ENCODE assay signal across 22 cellular contexts in the genomic region with DNA sequence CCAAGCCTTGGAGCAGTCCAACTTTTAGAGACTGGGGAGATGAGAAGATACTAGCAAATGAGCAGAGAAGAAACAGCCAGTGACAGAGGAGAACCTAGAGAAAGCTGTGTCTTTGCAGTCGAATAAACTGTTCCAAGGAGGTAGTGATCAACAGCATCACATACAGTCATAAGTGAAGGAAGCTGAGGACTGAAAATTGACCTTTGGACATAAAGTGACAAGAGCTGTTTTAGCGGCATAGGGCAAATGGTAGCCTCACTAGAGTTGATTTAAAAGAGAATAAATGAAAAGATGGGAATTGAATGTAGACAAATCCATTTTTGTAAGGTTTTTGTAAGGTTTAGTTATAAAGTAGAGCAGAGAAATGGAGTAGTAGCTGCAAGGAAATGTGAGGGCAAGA.
DNase-seq lines count a peak whose midpoint lies in the region; ATAC-seq, FAIRE-seq and TF ChIP-seq lines count a peak whose summit lies in the region.
"Had no signal": no experiment of that assay in that cellular context is flagged by ENCODE, and none has a peak within 500 bp of the region (broad histone marks: within the 10 kb centered on the region; RNA-seq: fewer than 3 reads in every experiment).

No MANE protein-coding gene starts in this region.

- H3K27ac ChIP-seq in HepG2 (ENCODE audit: extremely low read length, insufficient read depth, low read length) (no peak overlapping the region), right lobe of liver (no peak overlapping the region), Panc1 (ENCODE audit: low read length) (no peak overlapping the region)
- H3K27ac ChIP-seq: A549; BLaER1 treated with 17β-estradiol and CSF1 and Interleukin-3, amounts not matched to agents 10 nM and 100 nM had no signal

- WGBS in HepG2 (ENCODE audit: low lambda C conversion rate) = 39% methylated on average over 2 of the region's 2 CpGs
- WGBS in right lobe of liver (ENCODE audit: insufficient coverage, low coverage, low lambda C conversion rate, missing lambda C conversion rate) = 46% methylated on average over 2 of the region's 2 CpGs

- CTCF ChIA-PET in HepG2 (lab: Yijun Ruan, JAX; ENCODE audit: low intra/inter-chr PET ratio, low total read pairs) = no interaction called here
- CTCF ChIA-PET in Panc1 (lab: Charles Lee) = no interaction called here

- no peaks in the 10 kb centered on the region for H4K20me1 ChIP-seq in HepG2 (ENCODE audit: insufficient read depth, low read length)
- H4K20me1 ChIP-seq: BLaER1 treated with 17β-estradiol and CSF1 and Interleukin-3, amounts not matched to agents 10 nM and 100 nM had no signal

- intact Hi-C loops in HepG2 (cut with micrococcal nuclease; ENCODE audit: unreplicated experiment) (no loop called here), right lobe of liver (cut with DNase I) (no loop called here), Panc1 (cut with micrococcal nuclease; ENCODE audit: unreplicated experiment) (no loop called here), mucosa of descending colon (cut with DNase I, micrococcal nuclease) (no loop called here)

- no peaks in the 10 kb centered on the region for H3K79me2 ChIP-seq in HepG2 (ENCODE audit: insufficient read depth, low read length)

- no TSS peak for BruUV-seq in HepG2 (replicated peaks; lab: Mats Ljungman, UMichigan)
- BruUV-seq in Panc1 (replicated peaks; lab: Mats Ljungman, UMichigan) = TSS peak; percentile 67

- H3K9ac ChIP-seq in HepG2 (ENCODE audit: insufficient read depth, low read depth, low read length) = no peak overlapping the region
- H3K9ac ChIP-seq: BLaER1 treated with 17β-estradiol and CSF1 and Interleukin-3, amounts not matched to agents 10 nM and 100 nM had no signal

- POLR2A ChIA-PET in HepG2 (lab: Yijun Ruan, JAX) = no interaction called here
- POLR2A ChIA-PET in Panc1 (lab: Charles Lee) = no interaction called here

- no peak overlapping the region for H2AFZ ChIP-seq in HepG2 (ENCODE audit: low read length)
- H2AFZ ChIP-seq: GM23338 had no signal

- H3K4me1 ChIP-seq in HepG2 (ENCODE audit: insufficient read depth, low read length) (peaks cover 5% of the 10 kb centered on the region; the same call in 1 of the 2 replicates), right lobe of liver (no peaks in the 10 kb centered on the region), Panc1 (ENCODE audit: control insufficient read depth, insufficient read depth, low read length) (no peaks in the 10 kb centered on the region), mucosa of descending colon (ENCODE audit: low read depth) (no peaks in the 10 kb centered on the region), HAP-1 (no peaks in the 10 kb centered on the region)
- H3K4me1 ChIP-seq: A549; BE2C; BLaER1 treated with 17β-estradiol and CSF1 and Interleukin-3, amounts not matched to agents 10 nM and 100 nM had no signal

- TF ChIP-seq EP300 in HepG2 (IDR thresholded peaks at IDR 0.05; ENCODE audit: low read depth in 2 of 2, low read length in 2 of 2) (no peak), HepG2 (CRISPR knock-in tag; IDR thresholded peaks at IDR 0.05; ENCODE audit: borderline replicate concordance) (no peak)

- H3K4me3 ChIP-seq in HepG2 (replicated peaks in 1 of 3; ENCODE audit: insufficient read depth in 1 of 3, low read depth in 2 of 3, low read length in 3 of 3) (no peak overlapping the region), right lobe of liver (no peak overlapping the region), Panc1 (ENCODE audit: low read depth in 2 of 2, low read length in 2 of 2) (no peak overlapping the region), mucosa of descending colon (no peak overlapping the region), HAP-1 (no peak overlapping the region)
- H3K4me3 ChIP-seq: A549; BLaER1 treated with 17β-estradiol and CSF1 and Interleukin-3, amounts not matched to agents 10 nM and 100 nM; GM23338 had no signal

- no peak for FAIRE-seq in HepG2 (lab: Jason Lieb, UNC)
- FAIRE-seq: A549, D721Med, G401.6, GM12892, H54 had no signal

- H3K4me2 ChIP-seq in HepG2 (ENCODE audit: low read depth, low read length) = no peak overlapping the region
- H3K4me2 ChIP-seq: A549; BLaER1 treated with 17β-estradiol and CSF1 and Interleukin-3, amounts not matched to agents 10 nM and 100 nM; GM23338 had no signal

- TF ChIP-seq CTCF in HepG2 (CRISPR knock-in tag; IDR thresholded peaks at IDR 0.05) = no peak
- TF ChIP-seq CTCF in right lobe of liver (IDR thresholded peaks at IDR 0.05) = no peak
- no peak for TF ChIP-seq CTCF in Panc1 (IDR thresholded peaks at IDR 0.05)
- TF ChIP-seq CTCF in mucosa of descending colon (IDR thresholded peaks at IDR 0.05) = no peak

- DNase-seq in HepG2 (ENCODE audit: low spot score) = no peak
- no peak for DNase-seq in right lobe of liver
- no peak for DNase-seq in Panc1 (ENCODE audit: low read depth, low spot score)
- no peak for DNase-seq in mucosa of descending colon
- no peak for DNase-seq in activated CD4-positive, alpha-beta T cell treated with anti-CD3 and anti-CD28 coated beads, Interleukin-2, amount 50 U/mL, for 1 hour
- DNase-seq in HAP-1 (ENCODE audit: low spot score in 2 of 2) = no peak
- DNase-seq: 8988T; ACHN; AML-193; BE2C; CD4-positive, alpha-beta T cell; CD8-positive, alpha-beta memory T cell; DMS 273 treated with DMSO at 0.1 percent for 48 hours; DND-41; HCEC 1CT had no signal

- in situ Hi-C loops in HepG2 (cut with HindIII; ENCODE audit: extremely low pct_ligation_motif_present, low pct_unique_long_range_greater_than_20kb) = no loop called here
- in situ Hi-C loops in Panc1 (cut with HindIII; ENCODE audit: low pct_unique_long_range_greater_than_20kb, low sequenced_read_pairs) = no loop called here
- in situ Hi-C loops in HAP-1 (cut with MboI; ENCODE audit: low sequenced_read_pairs) = no loop called here

- no peaks in the 10 kb centered on the region for H3K9me3 ChIP-seq in HepG2 (ENCODE audit: low read length)
- H3K9me3 ChIP-seq in right lobe of liver = no peaks in the 10 kb centered on the region
- no peaks in the 10 kb centered on the region for H3K9me3 ChIP-seq in Panc1 (ENCODE audit: control insufficient read depth, insufficient read depth, low read depth, low read length)
- H3K9me3 ChIP-seq in mucosa of descending colon = no peaks in the 10 kb centered on the region
- no peaks in the 10 kb centered on the region for H3K9me3 ChIP-seq in HAP-1
- H3K9me3 ChIP-seq: A549; BE2C; BLaER1 treated with 17β-estradiol and CSF1 and Interleukin-3, amounts not matched to agents 10 nM and 100 nM had no signal

- no peak for TF ChIP-seq RAD21 in HepG2 (CRISPR knock-in tag; IDR thresholded peaks at IDR 0.05)

- TF ChIP-seq POLR2A in HepG2 (IDR thresholded peaks at IDR 0.05; ENCODE audit: insufficient read depth in 1 of 2, low read depth in 2 of 2, low read length in 2 of 2) (no peak), right lobe of liver (IDR thresholded peaks at IDR 0.05) (no peak)

- no peak for ATAC-seq in HepG2
- no peak for ATAC-seq in right lobe of liver
- ATAC-seq in Panc1 = no peak
- ATAC-seq in mucosa of descending colon = peak; percentile 51
- ATAC-seq: A549, GM23338 had no signal

- no peaks in the 10 kb centered on the region for H3K27me3 ChIP-seq in HepG2 (ENCODE audit: control insufficient read depth in 1 of 2, insufficient read depth in 2 of 2, low read length in 2 of 2)
- H3K27me3 ChIP-seq in right lobe of liver = no peaks in the 10 kb centered on the region
- no peaks in the 10 kb centered on the region for H3K27me3 ChIP-seq in Panc1 (ENCODE audit: control insufficient read depth, insufficient read depth, low read length)
- no peaks in the 10 kb centered on the region for H3K27me3 ChIP-seq in HAP-1 (ENCODE audit: low read depth)
- H3K27me3 ChIP-seq: BE2C; BLaER1 treated with 17β-estradiol and CSF1 and Interleukin-3, amounts not matched to agents 10 nM and 100 nM had no signal

- H3K36me3 ChIP-seq in HepG2 (replicated peaks in 1 of 2; ENCODE audit: control insufficient read depth in 1 of 2, insufficient read depth in 2 of 2, low read length in 2 of 2) (no peaks in the 10 kb centered on the region), right lobe of liver (no peaks in the 10 kb centered on the region), Panc1 (ENCODE audit: control insufficient read depth, insufficient read depth, low read length) (no peaks in the 10 kb centered on the region), mucosa of descending colon (ENCODE audit: low read depth) (no peaks in the 10 kb centered on the region), HAP-1 (replicated peaks) (no peaks in the 10 kb centered on the region)
- H3K36me3 ChIP-seq: BE2C; BLaER1 treated with 17β-estradiol and CSF1 and Interleukin-3, amounts not matched to agents 10 nM and 100 nM had no signal

TF ChIP-seq in HepG2, 621 proteins besides CTCF, POLR2A, EP300 and RAD21:
- TF ChIP-seq ETV6 (CRISPR knock-in tag; conservative IDR thresholded peaks at IDR 0.05) = no peak
- 0 out of 2 replicates have a peak, but pooled peaks have one; percentile 20 for TF ChIP-seq ZNF644 (CRISPR knock-in tag; IDR thresholded peaks at IDR 0.05; ENCODE audit: low read depth)
